Comparison of ENCODE assay signal across 1 cellular context in genomic region chr1:233182587-233182986, GRCh38.
TF ChIP-seq lines count a peak whose summit lies in the region.

No MANE protein-coding gene starts in this region.

TF ChIP-seq in GM23338, 12 proteins besides CTCF, POLR2A, EP300 and RAD21 (continued from another document):
- TF ChIP-seq REST (IDR thresholded peaks at IDR 0.05; ENCODE audit: unreplicated experiment) (no peak), ZNF331 (CRISPR knock-in tag; IDR thresholded peaks at IDR 0.05; ENCODE audit: low read depth) (no peak), ZNF462 (CRISPR knock-in tag; IDR thresholded peaks at IDR 0.05) (no peak), CREB1 (CRISPR knock-in tag; IDR thresholded peaks at IDR 0.05; ENCODE audit: low read depth) (no peak), JUNB (IDR thresholded peaks at IDR 0.05; ENCODE audit: unreplicated experiment) (no peak), STAT1 (IDR thresholded peaks at IDR 0.05; ENCODE audit: unreplicated experiment) (no peak), NANOG (IDR thresholded peaks at IDR 0.05; ENCODE audit: borderline replicate concordance) (no peak)
- TF ChIP-seq, protein P1, sequence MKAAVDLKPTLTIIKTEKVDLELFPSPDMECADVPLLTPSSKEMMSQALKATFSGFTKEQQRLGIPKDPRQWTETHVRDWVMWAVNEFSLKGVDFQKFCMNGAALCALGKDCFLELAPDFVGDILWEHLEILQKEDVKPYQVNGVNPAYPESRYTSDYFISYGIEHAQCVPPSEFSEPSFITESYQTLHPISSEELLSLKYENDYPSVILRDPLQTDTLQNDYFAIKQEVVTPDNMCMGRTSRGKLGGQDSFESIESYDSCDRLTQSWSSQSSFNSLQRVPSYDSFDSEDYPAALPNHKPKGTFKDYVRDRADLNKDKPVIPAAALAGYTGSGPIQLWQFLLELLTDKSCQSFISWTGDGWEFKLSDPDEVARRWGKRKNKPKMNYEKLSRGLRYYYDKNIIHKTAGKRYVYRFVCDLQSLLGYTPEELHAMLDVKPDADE (IDR thresholded peaks at IDR 0.05), result no peak
